8 cellular contexts compared by ENCODE assay signal in genomic region chr5:149114403-149115312, GRCh38.
DNase-seq lines count a peak whose midpoint lies in the region; ATAC-seq and TF ChIP-seq lines count a peak whose summit lies in the region.

No MANE protein-coding gene starts in this region.

- no peaks in the 10 kb centered on the region for H3K4me1 ChIP-seq in OCI-LY3 (ENCODE audit: low read length)

- no peaks in the 10 kb centered on the region for H3K36me3 ChIP-seq in OCI-LY3 (replicated peaks; ENCODE audit: low read depth, low read length)

- peak; percentile 63 for TF ChIP-seq CTCF in OCI-LY3 (IDR thresholded peaks at IDR 0.05; ENCODE audit: low read depth, low read length)

- no peak overlapping the region for H3K27ac ChIP-seq in OCI-LY3 (ENCODE audit: low read length)

- no peaks in the 10 kb centered on the region for H4K20me1 ChIP-seq in OCI-LY3 (ENCODE audit: insufficient read depth, low read length)

- no peaks in the 10 kb centered on the region for H3K9me3 ChIP-seq in OCI-LY3 (ENCODE audit: insufficient read depth, low read length)

- H2AFZ ChIP-seq in OCI-LY3 (ENCODE audit: low read depth, low read length): no peak overlapping the region

- H3K4me2 ChIP-seq in OCI-LY3 (ENCODE audit: low read length): no peak overlapping the region

- H3K79me2 ChIP-seq in OCI-LY3 (ENCODE audit: low read length): no peaks in the 10 kb centered on the region

- DNase-seq in COR-L47 (lab: John Stamatoyannopoulos, UW) (peak; percentile 36), glomerular visceral epithelial cell (ENCODE audit: extremely low spot score) (peak; percentile 82), pons (ENCODE audit: low spot score) (peak; percentile 93), HPDE6-E6E7 (ENCODE audit: extremely low spot score) (no peak)
- DNase-seq in activated effector memory CD4-positive, alpha-beta T cell treated with anti-CD3 and anti-CD28 coated beads, Interleukin-2, amount 50 U/mL, for 16 hours: peak; percentile 65

- ATAC-seq in GM19043 (IDR thresholded peaks at IDR 0.05; ENCODE audit: low read depth, unreplicated experiment) (peak; percentile 67), HG03521 (IDR thresholded peaks at IDR 0.05; ENCODE audit: unreplicated experiment) (peak; percentile 77)

- no peak overlapping the region for H3K9ac ChIP-seq in OCI-LY3 (ENCODE audit: low read length)

- H3K27me3 ChIP-seq in OCI-LY3 (ENCODE audit: low read depth, low read length): peaks cover 4% of the 10 kb centered on the region

- H3K4me3 ChIP-seq in OCI-LY3 (ENCODE audit: low read length): no peak overlapping the region
